1 cellular context compared by ENCODE assay signal in genomic region chr17:64707077-64707591, GRCh38.
A peak's percentile ranks its signal among the peaks of the same experiment; 100 is the strongest.
TF ChIP-seq lines count a peak whose summit lies in the region.

No MANE protein-coding gene starts in this region.

TF ChIP-seq in K562, 482 proteins besides CTCF, POLR2A, EP300 and RAD21 (continued from another document):
- no peak for TF ChIP-seq CUX1 (CRISPR knock-in tag; IDR thresholded peaks at IDR 0.05)
- TF ChIP-seq FOSL1 (tag; conservative IDR thresholded peaks at IDR 0.05) = peak; percentile 48; the same call in 1 of the 2 replicates
- no peak for TF ChIP-seq SAFB (IDR thresholded peaks at IDR 0.05; ENCODE audit: borderline replicate concordance, low read depth, low read length)
- TF ChIP-seq GABPA (tag; conservative IDR thresholded peaks at IDR 0.05; ENCODE audit: low read depth) = peak; percentile 32; the same call in 1 of the 2 replicates
- no peak for TF ChIP-seq ZNF212 (CRISPR knock-in tag; IDR thresholded peaks at IDR 0.05)
- TF ChIP-seq MLX (CRISPR knock-in tag; conservative IDR thresholded peaks at IDR 0.05) = no peak
- TF ChIP-seq ETV1 (tag; conservative IDR thresholded peaks at IDR 0.05; ENCODE audit: low read depth) = peak; percentile 37; the same call in 1 of the 2 replicates
- TF ChIP-seq SPI1 (IDR thresholded peaks at IDR 0.05; ENCODE audit: borderline replicate concordance, low read depth, low read length) = peak; percentile 83; the same call in 1 of the 2 replicates
- no peak for TF ChIP-seq CREBBP (IDR thresholded peaks at IDR 0.05; ENCODE audit: low read depth, low read length)
